ENCODE assay signal across 8 cellular contexts in the genomic region with DNA sequence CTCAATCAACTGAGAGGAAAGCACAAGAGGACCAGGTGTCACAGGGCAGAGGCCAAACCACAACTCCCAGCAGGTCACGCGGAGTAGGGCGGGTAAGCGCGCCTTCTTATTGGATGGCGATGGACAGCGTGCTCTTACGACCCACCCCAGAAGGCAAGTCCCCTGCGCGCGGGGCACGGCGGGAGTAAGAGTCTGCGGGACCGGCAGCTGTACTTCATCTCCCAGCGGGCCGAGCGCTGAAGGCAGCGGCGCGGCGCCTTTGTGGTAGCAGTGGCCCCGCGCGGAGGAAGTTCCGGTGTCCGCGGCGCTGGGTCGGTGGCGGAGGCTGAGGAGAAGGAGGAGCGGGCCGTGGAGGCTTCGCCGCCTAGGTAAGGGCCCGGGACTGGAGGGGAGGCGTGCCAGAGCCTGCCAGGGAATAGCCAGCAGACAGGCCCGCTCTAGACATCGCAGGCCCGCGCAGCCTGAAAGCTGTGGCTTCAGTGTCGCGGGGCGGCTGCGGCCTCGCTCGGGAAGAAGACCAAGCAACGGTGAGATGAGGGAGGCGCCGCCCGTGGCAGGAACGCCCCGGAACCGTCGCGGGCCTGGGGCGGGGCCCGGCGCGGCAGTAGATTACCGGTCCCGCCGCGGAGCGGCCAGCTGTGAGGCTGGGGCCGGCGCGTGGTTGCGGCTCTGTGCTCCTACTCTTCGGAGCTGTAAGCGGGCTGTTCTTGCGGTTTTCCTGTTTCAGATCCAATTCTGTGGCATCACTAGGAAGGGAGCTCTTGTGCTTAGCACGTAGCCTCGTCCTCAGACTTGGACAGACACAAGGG. TPM values are rescaled to one million over a fixed set of nuclear protein-coding genes. Genes with fewer than 3 reads are reported as not detected.
DNase-seq lines count a peak whose midpoint lies in the region; ATAC-seq and TF ChIP-seq lines count a peak whose summit lies in the region.

A gene with protein sequence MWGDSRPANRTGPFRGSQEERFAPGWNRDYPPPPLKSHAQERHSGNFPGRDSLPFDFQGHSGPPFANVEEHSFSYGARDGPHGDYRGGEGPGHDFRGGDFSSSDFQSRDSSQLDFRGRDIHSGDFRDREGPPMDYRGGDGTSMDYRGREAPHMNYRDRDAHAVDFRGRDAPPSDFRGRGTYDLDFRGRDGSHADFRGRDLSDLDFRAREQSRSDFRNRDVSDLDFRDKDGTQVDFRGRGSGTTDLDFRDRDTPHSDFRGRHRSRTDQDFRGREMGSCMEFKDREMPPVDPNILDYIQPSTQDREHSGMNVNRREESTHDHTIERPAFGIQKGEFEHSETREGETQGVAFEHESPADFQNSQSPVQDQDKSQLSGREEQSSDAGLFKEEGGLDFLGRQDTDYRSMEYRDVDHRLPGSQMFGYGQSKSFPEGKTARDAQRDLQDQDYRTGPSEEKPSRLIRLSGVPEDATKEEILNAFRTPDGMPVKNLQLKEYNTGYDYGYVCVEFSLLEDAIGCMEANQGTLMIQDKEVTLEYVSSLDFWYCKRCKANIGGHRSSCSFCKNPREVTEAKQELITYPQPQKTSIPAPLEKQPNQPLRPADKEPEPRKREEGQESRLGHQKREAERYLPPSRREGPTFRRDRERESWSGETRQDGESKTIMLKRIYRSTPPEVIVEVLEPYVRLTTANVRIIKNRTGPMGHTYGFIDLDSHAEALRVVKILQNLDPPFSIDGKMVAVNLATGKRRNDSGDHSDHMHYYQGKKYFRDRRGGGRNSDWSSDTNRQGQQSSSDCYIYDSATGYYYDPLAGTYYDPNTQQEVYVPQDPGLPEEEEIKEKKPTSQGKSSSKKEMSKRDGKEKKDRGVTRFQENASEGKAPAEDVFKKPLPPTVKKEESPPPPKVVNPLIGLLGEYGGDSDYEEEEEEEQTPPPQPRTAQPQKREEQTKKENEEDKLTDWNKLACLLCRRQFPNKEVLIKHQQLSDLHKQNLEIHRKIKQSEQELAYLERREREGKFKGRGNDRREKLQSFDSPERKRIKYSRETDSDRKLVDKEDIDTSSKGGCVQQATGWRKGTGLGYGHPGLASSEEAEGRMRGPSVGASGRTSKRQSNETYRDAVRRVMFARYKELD (plus strand): TSS at position 293 of the 809 bp plus-strand sequence. CDS start 22,492 bp downstream, outside the sequence.

- H3K27me3 Mint-ChIP-seq in CD8-positive, alpha-beta memory T cell, result no peaks in the 10 kb centered on the region

- peak within 1 kb of the TSS; percentile 78 for H3K27ac ChIP-seq in CD8-positive, alpha-beta memory T cell (ENCODE audit: low read depth, low read length)
- peak within 1 kb of the TSS; percentile 93 to 95 for H3K27ac ChIP-seq in lung (ENCODE audit: low read depth in 1 of 2, low read length in 1 of 2)

- POLR2A ChIA-PET in CD8-positive, alpha-beta memory T cell (lab: Charles Lee), result interaction anchor here (0.6 to 1.7 kb wide), 7 partner anchors 9 to 354 kb away, joined by 3 to 19 read pairs (median 3); partner anchors contain the start of genes MON1A and UBA7

- peak within 1 kb of the TSS; percentile 96 to 100 (median 98) for H3K4me3 Mint-ChIP-seq in CD8-positive, alpha-beta memory T cell

- ATAC-seq in GM19468 (IDR thresholded peaks at IDR 0.05; ENCODE audit: extremely low read depth, unreplicated experiment) (peak; percentile 76), lung (ENCODE audit: insufficient read depth, low FRiP score) (peak; percentile 98)

- no peaks in the 10 kb centered on the region for H3K27me3 ChIP-seq in CD8-positive, alpha-beta memory T cell (ENCODE audit: insufficient read depth, low read length, poor library complexity, severe bottlenecking)
- H3K27me3 ChIP-seq in lung (ENCODE audit: control insufficient read depth, insufficient read depth), result no peaks in the 10 kb centered on the region

- peaks cover 25 to 38% (median 38%) of the 10 kb centered on the region in 3 donors for H3K4me1 Mint-ChIP-seq in CD8-positive, alpha-beta memory T cell

- H3K4me3 ChIP-seq in CD8-positive, alpha-beta memory T cell (ENCODE audit: low read length), result peak within 1 kb of the TSS; percentile 73
- H3K4me3 ChIP-seq in lung, result peak within 1 kb of the TSS; percentile 68

- peak within 1 kb of the TSS; percentile 97 to 100 (median 98) for H3K27ac Mint-ChIP-seq in CD8-positive, alpha-beta memory T cell

- no peaks in the 10 kb centered on the region for H3K36me3 ChIP-seq in CD8-positive, alpha-beta memory T cell (ENCODE audit: insufficient read depth, low read length)
- H3K36me3 ChIP-seq in lung (ENCODE audit: control insufficient read depth in 2 of 2, insufficient read depth in 2 of 2, low read length in 2 of 2), result peaks cover 0 to 3% of the 10 kb centered on the region in 2 donors

- 1% methylated on average over 55 to 74 of the region's 74 CpGs for WGBS in lung, 2 donors

- CTCF ChIA-PET in CD8-positive, alpha-beta memory T cell (lab: Charles Lee), result interaction anchor here (0.8 to 2.3 kb wide), 5 partner anchors 9 to 38 kb away, joined by 3 to 11 read pairs (median 3); partner anchors contain the start of gene MON1A

- no peaks in the 10 kb centered on the region for H3K9me3 ChIP-seq in CD8-positive, alpha-beta memory T cell (ENCODE audit: low read length)
- H3K9me3 ChIP-seq in lung (ENCODE audit: control insufficient read depth in 2 of 2, insufficient read depth in 1 of 2, low read length in 1 of 2), result no peaks in the 10 kb centered on the region

- DNase-seq in CD8-positive, alpha-beta memory T cell, result peak; percentile 87 to 95 (median 91)
- DNase-seq in HS-5 (ENCODE audit: low read depth), result peak; percentile 79
- DNase-seq in NK-92 treated with Interleukin-12 subunit alpha and Interleukin-12 subunit beta, amount 100 ng/mL, for 24 hours (lab: John Stamatoyannopoulos, UW), result peak; percentile 90
- peak; percentile 96 for DNase-seq in activated CD8-positive, alpha-beta memory T cell treated with anti-CD3 and anti-CD28 coated beads for 24 hours
- DNase-seq in effector CD8-positive, alpha-beta T cell (lab: John Stamatoyannopoulos, UW), result peak; percentile 85
- peak; percentile 97 for DNase-seq in lung (ENCODE audit: low spot score)
- DNase-seq in stimulated activated CD4-positive, alpha-beta T cell treated with anti-CD3 and anti-CD28 coated beads, TNF-alpha, amount 100 ng/mL, for 4 hours (ENCODE audit: low read depth in 3 of 3), result peak; percentile 86 to 90 (median 89)

- peaks cover 7 to 15% (median 7%) of the 10 kb centered on the region in 3 donors for H3K36me3 Mint-ChIP-seq in CD8-positive, alpha-beta memory T cell

- H3K4me1 ChIP-seq in CD8-positive, alpha-beta memory T cell (ENCODE audit: insufficient read depth, low read length), result peaks cover 12% of the 10 kb centered on the region
- peaks cover 3 to 5% of the 10 kb centered on the region in 2 donors for H3K4me1 ChIP-seq in lung (ENCODE audit: control insufficient read depth in 2 of 2, insufficient read depth in 2 of 2, low read length in 2 of 2)

- TF ChIP-seq CTCF in lung (IDR thresholded peaks at IDR 0.05; ENCODE audit: control extremely low read depth, extremely low read depth), result no peak

- no peaks in the 10 kb centered on the region for H3K9me3 Mint-ChIP-seq in CD8-positive, alpha-beta memory T cell

RNA-seq across cellular contexts. Expression of the gene that starts here (rescaled TPM):
- total RNA-seq in CD8-positive, alpha-beta memory T cell, result 10 to 100 TPM; 71.6 to 75.8 TPM
- 53.2 TPM for polyA plus RNA-seq in CD8-positive, alpha-beta memory T cell
- 100 to 1,000 TPM in 1 of 2 donors, 10 to 100 TPM in 1; 70.4 to 126 TPM for total RNA-seq in lung
- 10 to 100 TPM; 42.1 to 88.9 TPM for polyA plus RNA-seq in lung

Comparison
In these comparisons a context has a peak if more than half of its experiments do, and no peak if none do; other contexts are left out.
1. Peak in every context shown above with its lines: DNase-seq, ATAC-seq, H3K4me3 ChIP-seq and H3K27ac ChIP-seq.